ENCODE assay signal across 7 cellular contexts in genomic region chr7:74890158-74891123, GRCh38. TPM values are rescaled to one million over a fixed set of nuclear protein-coding genes. Genes with fewer than 3 reads are reported as not detected.
DNase-seq lines count a peak whose midpoint lies in the region; ATAC-seq lines count a peak whose summit lies in the region.
"Not testable (repeated sequence)": the region's sequence is repeated elsewhere in the genome, so short reads cannot be mapped to it uniquely, and the experiment has no call there.

No MANE protein-coding gene starts in this region.

- H3K4me3 ChIP-seq in skeletal muscle tissue (ENCODE audit: low read length in 3 of 3), result peak overlapping the region; percentile 52 to 76 (median 59)

- not testable (repeated sequence) for H3K9me3 ChIP-seq in skeletal muscle tissue (ENCODE audit: control insufficient read depth in 3 of 3, low read length in 3 of 3)

- DNase-seq in NCI-H524 treated with DMSO at 0.1 percent for 48 hours (lab: John Stamatoyannopoulos, UW) (peak; percentile 22), caudate nucleus (lab: John Stamatoyannopoulos, UW) (peak in 57 of 61 donors; percentile 28 to 91 (median 70)), islet precursor cell (peak; percentile 93)
- DNase-seq in activated CD4-positive, alpha-beta T cell treated with anti-CD3 and anti-CD28 coated beads for 24 hours (ENCODE audit: low read depth in 2 of 2), result peak; percentile 52 to 67

- peak overlapping the region in 2 of 3 donors; percentile 72 to 83 for H3K9ac ChIP-seq in skeletal muscle tissue (ENCODE audit: low read depth in 1 of 3, low read length in 3 of 3)

- H3K27ac ChIP-seq in caudate nucleus (ENCODE audit: low read depth, low read length); skeletal muscle tissue (ENCODE audit: low read depth, low read length): not testable (repeated sequence)

- H3K4me1 ChIP-seq in skeletal muscle tissue (ENCODE audit: control insufficient read depth in 3 of 3, insufficient read depth in 3 of 3, low read length in 3 of 3), result not testable (repeated sequence)

- H3K27me3 ChIP-seq in skeletal muscle tissue (ENCODE audit: control insufficient read depth in 3 of 3, insufficient read depth in 3 of 3, low read length in 3 of 3), result not testable (repeated sequence)

- ATAC-seq in GM18909 (IDR thresholded peaks at IDR 0.05; ENCODE audit: poor library complexity, unreplicated experiment) (peak; percentile 72), HG03354 (IDR thresholded peaks at IDR 0.05; ENCODE audit: poor library complexity, severe bottlenecking, unreplicated experiment) (peak; percentile 79)

- H3K36me3 ChIP-seq in skeletal muscle tissue (ENCODE audit: control insufficient read depth in 3 of 3, insufficient read depth in 3 of 3, low read length in 3 of 3), result not testable (repeated sequence)

RNA-seq across cellular contexts. Expression of gene GTF2IRD2, which starts 39.0 kb away (rescaled TPM):
- total RNA-seq in skeletal muscle tissue, result 36.0 TPM

Comparison
In these comparisons a context has a peak if more than half of its experiments do, and no peak if none do; other contexts are left out.
1. DNase-seq: peak in every context shown above with its lines; median percentile 93 in islet precursor cell; 70 in caudate nucleus; 60 in activated CD4-positive, alpha-beta T cell treated with anti-CD3 and anti-CD28 coated beads for 24 hours; 22 in NCI-H524 treated with DMSO at 0.1 percent for 48 hours.